11 cellular contexts compared by ENCODE assay signal in genomic region chr3:194675081-194675640, GRCh38.
DNase-seq lines count a peak whose midpoint lies in the region; ATAC-seq lines count a peak whose summit lies in the region.
"Had no signal": no experiment of that assay in that cellular context is flagged by ENCODE, and none has a peak within 500 bp of the region (broad histone marks: within the 10 kb centered on the region; RNA-seq: fewer than 3 reads in every experiment).

No MANE protein-coding gene starts in this region.

- ATAC-seq in GM21825 (IDR thresholded peaks at IDR 0.05; ENCODE audit: unreplicated experiment) (no peak), HG02852 (IDR thresholded peaks at IDR 0.05; ENCODE audit: unreplicated experiment) (no peak)

- DNase-seq in NCI-H69 (lab: John Stamatoyannopoulos, UW): peak; percentile 24
- peak; percentile 34 for DNase-seq in activated CD8-positive, alpha-beta memory T cell treated with anti-CD3 and anti-CD28 coated beads, Interleukin-2, amount 50 U/mL, for 4 hours
- peak; percentile 14 for DNase-seq in fibroblast of peridontal ligament (ENCODE audit: extremely low read depth)
- peak; percentile 19 for DNase-seq in stimulated activated CD8-positive, alpha-beta memory T cell treated with anti-CD3 and anti-CD28 coated beads, Interleukin-12 subunit alpha, Interleukin-12 subunit beta, amount 100 ng/mL, for 4 hours (ENCODE audit: low read depth)
- no peak for DNase-seq in NCI-H2107 (lab: John Stamatoyannopoulos, UW)
- no peak for DNase-seq in AG08396 (ENCODE audit: low spot score)
- DNase-seq: naive B cell, NCI-H748 treated with DMSO at 0.1 percent for 48 hours, SK-N-SH had no signal

Comparison
In these comparisons a context has a peak if more than half of its experiments do, and no peak if none do; other contexts are left out.
1. DNase-seq: peak in NCI-H69 (single experiment), activated CD8-positive, alpha-beta memory T cell treated with anti-CD3 and anti-CD28 coated beads, Interleukin-2, amount 50 U/mL, for 4 hours (single experiment), fibroblast of peridontal ligament (single experiment) and stimulated activated CD8-positive, alpha-beta memory T cell treated with anti-CD3 and anti-CD28 coated beads, Interleukin-12 subunit alpha, Interleukin-12 subunit beta, amount 100 ng/mL, for 4 hours (single experiment); none in NCI-H2107 (single experiment) and AG08396 (single experiment).